ENCODE assay signal across 10 cellular contexts in genomic region chr17:63442549-63443035, GRCh38. TPM values are rescaled to one million over a fixed set of nuclear protein-coding genes. Genes with fewer than 3 reads are reported as not detected.
DNase-seq lines count a peak whose midpoint lies in the region; ATAC-seq, FAIRE-seq and TF ChIP-seq lines count a peak whose summit lies in the region.
"Had no signal": no experiment of that assay in that cellular context is flagged by ENCODE, and none has a peak within 500 bp of the region (broad histone marks: within the 10 kb centered on the region; RNA-seq: fewer than 3 reads in every experiment).

No MANE protein-coding gene starts in this region.

- H2BK20ac ChIP-seq in H1 (ENCODE audit: low read length), result no peak overlapping the region

- CTCF ChIA-PET in activated naive CD4-positive, alpha-beta T cell treated with anti-CD3 and anti-CD28 coated beads for 36 hours (lab: Charles Lee), result interaction anchor here (1.4 to 3.8 kb wide), 4 partner anchors 8 to 170 kb away, joined by 5 to 16 read pairs (median 10); no protein-coding TSS in a partner anchor
- CTCF ChIA-PET in H1 (lab: Charles Lee; ENCODE audit: partially characterized antibody), result interaction anchor here (0.7 to 29.0 kb wide), 22 partner anchors 9 to 256 kb away, joined by 3 to 758 read pairs (median 4); partner anchors contain the start of gene ACE

- H3K4me3 ChIP-seq in NT2/D1 (ENCODE audit: insufficient read length, low read depth) (no peak overlapping the region), H1 (ENCODE audit: extremely low read depth in 1 of 4, insufficient read depth in 2 of 4, low read depth in 3 of 4, low read length in 4 of 4) (no peak overlapping the region), thyroid gland (replicated peaks in 1 of 3) (no peak overlapping the region), psoas muscle (no peak overlapping the region)

- H3K4me1 ChIP-seq in NT2/D1 (ENCODE audit: insufficient read depth, insufficient read length) (peaks cover 12% of the 10 kb centered on the region), H1 (replicated peaks in 1 of 4; ENCODE audit: control insufficient read depth in 3 of 4, insufficient read depth in 4 of 4, low read length in 3 of 4) (peaks cover 0 to 22% (median 9%) of the 10 kb centered on the region in 4 experiments; a peak in 6 of 7 replicates), thyroid gland (peaks cover 25 to 35% of the 10 kb centered on the region in 2 donors), psoas muscle (peaks cover 8% of the 10 kb centered on the region)

- H3K79me1 ChIP-seq in H1 (ENCODE audit: low read depth, low read length), result 0 out of 2 replicates have a peak, but pooled peaks cover 6% of the 10 kb centered on the region

- H3K18ac ChIP-seq in H1 (ENCODE audit: extremely low read depth, low read length), result no peak overlapping the region

- H3K4me3 Mint-ChIP-seq in activated naive CD4-positive, alpha-beta T cell treated with anti-CD3 and anti-CD28 coated beads for 36 hours, result no peak overlapping the region

- H2BK12ac ChIP-seq in H1 (ENCODE audit: low read depth, low read length), result no peak overlapping the region

- H3K36me3 ChIP-seq in NT2/D1 (ENCODE audit: insufficient read depth, insufficient read length, low read length) (peaks cover 15% of the 10 kb centered on the region), H1 (ENCODE audit: control insufficient read depth in 2 of 4, insufficient read depth in 4 of 4, low read length in 3 of 4) (no peaks in the 10 kb centered on the region), thyroid gland (no peaks in the 10 kb centered on the region), psoas muscle (ENCODE audit: insufficient read depth in 1 of 2, low read depth in 1 of 2) (no peaks in the 10 kb centered on the region)

- POLR2A ChIA-PET in H1 (lab: Charles Lee; ENCODE audit: partially characterized antibody), result interaction anchor here (2.0 kb wide), 1 partner anchor 38 kb away, joined by 6 read pairs; no protein-coding TSS in a partner anchor

- TF ChIP-seq POLR2A in H1 (IDR thresholded peaks at IDR 0.05; ENCODE audit: control extremely low read depth in 1 of 2, low read depth in 2 of 2, low read length in 2 of 2), result no peak
- TF ChIP-seq POLR2A in thyroid gland (IDR thresholded peaks at IDR 0.05), result no peak

- H3K27ac ChIP-seq in H1 (ENCODE audit: low read depth, low read length), result no peak overlapping the region
- peak overlapping the region in 1 of 3 donors; percentile 4 for H3K27ac ChIP-seq in thyroid gland
- no peak overlapping the region for H3K27ac ChIP-seq in psoas muscle
- H3K27ac ChIP-seq: epithelial cell of prostate had no signal

- H3K23me2 ChIP-seq in H1 (ENCODE audit: low read depth, low read length), result peaks cover 9% of the 10 kb centered on the region; the same call in 1 of the 2 replicates

- TF ChIP-seq EP300 in H1 (IDR thresholded peaks at IDR 0.05; ENCODE audit: borderline replicate concordance in 1 of 2, low read depth in 2 of 2, low read length in 2 of 2), result no peak

- no peak overlapping the region for H3K14ac ChIP-seq in H1 (ENCODE audit: insufficient read length)

- no peaks in the 10 kb centered on the region for H3K27me3 Mint-ChIP-seq in activated naive CD4-positive, alpha-beta T cell treated with anti-CD3 and anti-CD28 coated beads for 36 hours (ENCODE audit: low read depth)

- H3K27ac Mint-ChIP-seq in activated naive CD4-positive, alpha-beta T cell treated with anti-CD3 and anti-CD28 coated beads for 36 hours, result no peak overlapping the region

- no peak overlapping the region for H2BK120ac ChIP-seq in H1 (replicated peaks; ENCODE audit: low read depth, low read length)

- no peaks in the 10 kb centered on the region for H3K36me3 Mint-ChIP-seq in activated naive CD4-positive, alpha-beta T cell treated with anti-CD3 and anti-CD28 coated beads for 36 hours (ENCODE audit: low read depth)

- no peak overlapping the region for H3K23ac ChIP-seq in H1 (ENCODE audit: insufficient read length)

- H2BK5ac ChIP-seq in H1 (ENCODE audit: low read depth, low read length), result no peak overlapping the region

- no peak overlapping the region for H4K91ac ChIP-seq in H1 (replicated peaks; ENCODE audit: insufficient read length, low read length)

- peak; percentile 38 for DNase-seq in activated naive CD4-positive, alpha-beta T cell treated with anti-CD3 and anti-CD28 coated beads for 36 hours
- no peak for DNase-seq in activated naive CD4-positive, alpha-beta T cell (lab: John Stamatoyannopoulos, UW)
- no peak for DNase-seq in NT2/D1 (ENCODE audit: low read depth, low spot score)
- DNase-seq in H1 (ENCODE audit: low read depth in 1 of 2, low spot score in 2 of 2), result no peak
- peak; percentile 24 to 38 for DNase-seq in thyroid gland
- no peak for DNase-seq in psoas muscle
- no peak for DNase-seq in NCI-H2029 (lab: John Stamatoyannopoulos, UW)

- peaks cover 0 to 2% of the 10 kb centered on the region in 2 experiments for H4K20me1 ChIP-seq in H1 (replicated peaks in 1 of 2; ENCODE audit: control insufficient read depth in 1 of 2, insufficient read depth in 2 of 2, low read length in 2 of 2)

- no peak overlapping the region for H3K4ac ChIP-seq in H1 (replicated peaks; ENCODE audit: insufficient read length, low read depth, low read length)

- no peak overlapping the region for H3K4me2 ChIP-seq in H1 (ENCODE audit: insufficient read depth in 1 of 2, low read depth in 2 of 2, low read length in 2 of 2)

- H3K4me1 Mint-ChIP-seq in activated naive CD4-positive, alpha-beta T cell treated with anti-CD3 and anti-CD28 coated beads for 36 hours (ENCODE audit: low read depth), result peaks cover 29% of the 10 kb centered on the region

- H3K9me3 ChIP-seq in NT2/D1 (ENCODE audit: insufficient read depth, low read length) (no peaks in the 10 kb centered on the region), H1 (ENCODE audit: insufficient read depth in 2 of 2, low read depth in 1 of 2, low read length in 1 of 2) (no peaks in the 10 kb centered on the region), thyroid gland (no peaks in the 10 kb centered on the region), psoas muscle (no peaks in the 10 kb centered on the region)

- no peak overlapping the region for H3K56ac ChIP-seq in H1 (replicated peaks; ENCODE audit: insufficient read length, low read depth, low read length)

- H2AK5ac ChIP-seq in H1 (ENCODE audit: low read depth, low read length), result no peak overlapping the region

- ATAC-seq in GM19467 (IDR thresholded peaks at IDR 0.05; ENCODE audit: unreplicated experiment) (no peak), psoas muscle (no peak)

- no peak for FAIRE-seq in H1 (lab: Jason Lieb, UNC)
- FAIRE-seq: RCC 7860 had no signal

- no peaks in the 10 kb centered on the region for H3K79me2 ChIP-seq in H1 (ENCODE audit: control insufficient read depth in 1 of 2, insufficient read depth in 2 of 2, low read length in 2 of 2)

- H4K8ac ChIP-seq in H1 (ENCODE audit: extremely low read depth, insufficient read depth, low read length), result no peak overlapping the region; the same call in 1 of the 2 replicates

- WGBS in H1 (ENCODE audit: extremely low coverage in 1 of 2, insufficient coverage in 1 of 2, insufficient read length in 1 of 2, insufficient replicate concordance in 2 of 2, low coverage in 1 of 2, low lambda C conversion rate in 2 of 2, missing lambda C conversion rate in 1 of 2), 2 experiments, result 89% methylated on average over 11 of the region's 11 CpGs; no CpG with 5 or more reads in 1 of the 2 experiments
- WGBS in thyroid gland, 2 donors, result 81 to 86% methylated on average over 11 of the region's 11 CpGs
- WGBS in psoas muscle, 3 donors, result 66 to 71% (median 67%) methylated on average over 11 of the region's 11 CpGs

- H3K9ac ChIP-seq in NT2/D1 (ENCODE audit: insufficient read length, low read depth) (peak overlapping the region; percentile 38), H1 (replicated peaks in 1 of 4; ENCODE audit: extremely low read depth in 1 of 4, low read depth in 3 of 4, low read length in 3 of 4) (no peak overlapping the region)

- TF ChIP-seq CTCF in H1 (IDR thresholded peaks at IDR 0.05; ENCODE audit: control extremely low read depth in 1 of 3, insufficient read depth in 1 of 3, low read depth in 1 of 3, low read length in 3 of 3) (peak; percentile 38 to 48 (median 40)), thyroid gland (IDR thresholded peaks at IDR 0.05) (peak in 1 of 6 experiments; percentile 16), psoas muscle (IDR thresholded peaks at IDR 0.05) (no peak)

- H3K9me3 Mint-ChIP-seq in activated naive CD4-positive, alpha-beta T cell treated with anti-CD3 and anti-CD28 coated beads for 36 hours, result no peaks in the 10 kb centered on the region

- H4K5ac ChIP-seq in H1 (ENCODE audit: insufficient read length, low read depth, low read length), result no peak overlapping the region

- H3K27me3 ChIP-seq in NT2/D1 (ENCODE audit: insufficient read depth, insufficient read length) (no peaks in the 10 kb centered on the region), H1 (replicated peaks in 1 of 4; ENCODE audit: control insufficient read depth in 3 of 4, extremely low read depth in 1 of 4, insufficient read depth in 3 of 4, low read length in 3 of 4) (peaks cover 0 to 10% (median 1%) of the 10 kb centered on the region in 4 experiments; a peak in 2 of 7 replicates), thyroid gland (no peaks in the 10 kb centered on the region), psoas muscle (ENCODE audit: insufficient read depth in 3 of 3, low read length in 2 of 3) (peaks cover 0 to 22% (median 6%) of the 10 kb centered on the region in 3 donors)

- H2AFZ ChIP-seq in H1 (ENCODE audit: low read length), result no peak overlapping the region

- H2BK15ac ChIP-seq in H1 (ENCODE audit: low read length), result no peak overlapping the region

- intact Hi-C loops in activated naive CD4-positive, alpha-beta T cell treated with anti-CD3 and anti-CD28 coated beads for 36 hours (cut with micrococcal nuclease), result no loop called here
- intact Hi-C loops in thyroid gland (cut with DNase I), result no loop called here
- intact Hi-C loops in psoas muscle (cut with DNase I), result no loop called here

- peak; percentile 39 to 58; a peak in 3 of 4 replicates for TF ChIP-seq RAD21 in H1 (IDR thresholded peaks at IDR 0.05 in 1 of 2, conservative IDR thresholded peaks at IDR 0.05 in 1 of 2; ENCODE audit: low read depth in 2 of 2, low read length in 2 of 2)

RNA-seq across cellular contexts. Expression of gene CYB561, which starts 3.5 kb away (rescaled TPM):
- total RNA-seq in activated naive CD4-positive, alpha-beta T cell treated with anti-CD3 and anti-CD28 coated beads for 36 hours, result 1 to 10 TPM; 2.3 to 2.6 TPM
- total RNA-seq in H1 (2021; fragmentation: NEBNext Ultra II Directional; extraction: Animal tissue kit (Norgen Biotek cat#: 25700)), result 23.4 and 26.0 TPM in 2 replicates
- polyA plus RNA-seq in H1 (2011; rRNA removed) (19.7 and 34.2 TPM in 2 replicates), psoas muscle (1 to 10 TPM; 1.7 to 3.9 (median 2.9) TPM)
- polyA plus RNA-seq in H1 (2011; cell fraction: cytosol; rRNA removed), result 21.6 TPM
- polyA plus RNA-seq in H1 (2011; cell fraction: nucleus; rRNA removed), result 33.9 TPM
- 16.4 to 21.8 TPM (median 19.6 TPM) in 4 replicates for polyA plus RNA-seq in H1 (2012, experiment 1 of 2)
- 17.5 TPM for polyA plus RNA-seq in H1 (2012, experiment 2 of 2)
- 23.5 TPM for polyA plus RNA-seq in H1 (2013, experiment 1 of 2)
- 24.6 TPM for polyA plus RNA-seq in H1 (2013, experiment 2 of 2)
- polyA minus RNA-seq in H1 (2011; rRNA and poly(A)+ RNA removed), result 27.0 and 35.0 TPM in 2 replicates
- polyA minus RNA-seq in H1 (2011; cell fraction: cytosol; rRNA and poly(A)+ RNA removed), result 21.3 TPM
- polyA minus RNA-seq in H1 (2011; cell fraction: nucleus; rRNA and poly(A)+ RNA removed), result 16.3 TPM
- total RNA-seq in thyroid gland (100 to 1,000 TPM in 2 of 4 donors, 10 to 100 TPM in 2; 46.2 to 129 (median 101) TPM), psoas muscle (1 to 10 TPM; 1.5 to 4.2 (median 2.5) TPM)

RNA-seq across cellular contexts. Expression of gene ACE, which starts 34.3 kb away (rescaled TPM):
- under 1 TPM; 0.12 to 0.50 TPM for total RNA-seq in activated naive CD4-positive, alpha-beta T cell treated with anti-CD3 and anti-CD28 coated beads for 36 hours
- total RNA-seq in H1 (2021; fragmentation: NEBNext Ultra II Directional; extraction: Animal tissue kit (Norgen Biotek cat#: 25700)), result 4.5 and 5.5 TPM in 2 replicates
- 2.5 and 4.0 TPM in 2 replicates for polyA plus RNA-seq in H1 (2011; rRNA removed)
- 2.7 TPM for polyA plus RNA-seq in H1 (2011; cell fraction: cytosol; rRNA removed)
- 10.0 TPM for polyA plus RNA-seq in H1 (2011; cell fraction: nucleus; rRNA removed)
- 2.8 to 4.2 TPM (median 3.3 TPM) in 4 replicates for polyA plus RNA-seq in H1 (2012, experiment 1 of 2)
- 2.2 TPM for polyA plus RNA-seq in H1 (2012, experiment 2 of 2)
- polyA plus RNA-seq in H1 (2013, experiment 1 of 2), result 2.7 TPM
- 2.0 TPM for polyA plus RNA-seq in H1 (2013, experiment 2 of 2)
- polyA minus RNA-seq in H1 (2011; rRNA and poly(A)+ RNA removed), result 3.3 and 3.4 TPM in 2 replicates
- polyA minus RNA-seq in H1 (2011; cell fraction: cytosol; rRNA and poly(A)+ RNA removed), result 3.1 TPM
- polyA minus RNA-seq in H1 (2011; cell fraction: nucleus; rRNA and poly(A)+ RNA removed), result 10.1 TPM
- 10 to 100 TPM in 2 of 4 donors, 1 to 10 TPM in 2; 1.1 to 12.7 (median 10.3) TPM for total RNA-seq in thyroid gland
- total RNA-seq in psoas muscle, result 10 to 100 TPM in 1 of 4 donors, 1 to 10 TPM in 3; 2.0 to 12.5 (median 4.5) TPM
- 1 to 10 TPM in 2 of 3 donors, under 1 TPM in 1; 0.82 to 1.9 (median 1.8) TPM for polyA plus RNA-seq in psoas muscle

Comparison
In these comparisons a context has a peak if more than half of its experiments do, and no peak if none do; other contexts are left out.
1. DNase-seq: peak in activated naive CD4-positive, alpha-beta T cell treated with anti-CD3 and anti-CD28 coated beads for 36 hours (single experiment) and thyroid gland (2 of 2); none in activated naive CD4-positive, alpha-beta T cell (0 of 4), NT2/D1 (single experiment), H1 (0 of 2), psoas muscle (0 of 2) and NCI-H2029 (single experiment).